ENCODE assay signal across 1 cellular context in the genomic region with DNA sequence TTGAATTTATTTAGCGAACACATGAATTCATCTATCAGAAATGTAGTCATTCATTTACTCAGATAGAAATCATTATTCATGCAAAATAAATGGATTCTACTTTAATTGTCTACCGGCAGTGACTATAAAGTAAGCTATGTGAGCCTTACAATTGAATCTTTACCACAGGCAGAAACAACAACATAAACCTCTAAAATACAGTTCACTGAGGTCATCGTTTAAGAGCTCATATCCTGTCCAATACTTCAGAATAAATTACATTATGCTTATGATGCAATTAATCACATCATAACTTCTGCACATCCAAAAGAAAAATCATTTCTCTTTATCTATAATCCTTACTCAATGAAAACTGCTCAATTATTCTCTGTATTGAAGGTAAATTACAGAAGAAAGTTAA.
TF ChIP-seq lines count a peak whose summit lies in the region.

No MANE protein-coding gene starts in this region.

TF ChIP-seq in SK-N-SH, 30 proteins besides CTCF, POLR2A, EP300 and RAD21 (continued from another document):
- TF ChIP-seq, protein P1, sequence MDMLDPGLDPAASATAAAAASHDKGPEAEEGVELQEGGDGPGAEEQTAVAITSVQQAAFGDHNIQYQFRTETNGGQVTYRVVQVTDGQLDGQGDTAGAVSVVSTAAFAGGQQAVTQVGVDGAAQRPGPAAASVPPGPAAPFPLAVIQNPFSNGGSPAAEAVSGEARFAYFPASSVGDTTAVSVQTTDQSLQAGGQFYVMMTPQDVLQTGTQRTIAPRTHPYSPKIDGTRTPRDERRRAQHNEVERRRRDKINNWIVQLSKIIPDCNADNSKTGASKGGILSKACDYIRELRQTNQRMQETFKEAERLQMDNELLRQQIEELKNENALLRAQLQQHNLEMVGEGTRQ (IDR thresholded peaks at IDR 0.05; ENCODE audit: borderline replicate concordance, low read depth, low read length): no peak
- TF ChIP-seq NRF1 (IDR thresholded peaks at IDR 0.05; ENCODE audit: low read depth, low read length) (no peak), POLR2AphosphoS5 (IDR thresholded peaks at IDR 0.05; ENCODE audit: low read depth, low read length) (no peak; the same call in 1 of the 2 replicates), TCF12 (IDR thresholded peaks at IDR 0.05) (peak; percentile 71), GATA2 (CRISPR knock-in tag; IDR thresholded peaks at IDR 0.05) (no peak), FOXJ3 (CRISPR knock-in tag; IDR thresholded peaks at IDR 0.05) (no peak), EZH2phosphoT487 (IDR thresholded peaks at IDR 0.05; ENCODE audit: borderline replicate concordance, low read depth) (no peak)
- TF ChIP-seq, protein P2, sequence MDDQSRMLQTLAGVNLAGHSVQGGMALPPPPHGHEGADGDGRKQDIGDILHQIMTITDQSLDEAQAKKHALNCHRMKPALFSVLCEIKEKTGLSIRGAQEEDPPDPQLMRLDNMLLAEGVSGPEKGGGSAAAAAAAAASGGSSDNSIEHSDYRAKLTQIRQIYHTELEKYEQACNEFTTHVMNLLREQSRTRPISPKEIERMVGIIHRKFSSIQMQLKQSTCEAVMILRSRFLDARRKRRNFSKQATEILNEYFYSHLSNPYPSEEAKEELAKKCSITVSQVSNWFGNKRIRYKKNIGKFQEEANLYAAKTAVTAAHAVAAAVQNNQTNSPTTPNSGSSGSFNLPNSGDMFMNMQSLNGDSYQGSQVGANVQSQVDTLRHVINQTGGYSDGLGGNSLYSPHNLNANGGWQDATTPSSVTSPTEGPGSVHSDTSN (IDR thresholded peaks at IDR 0.05): peak; percentile 84
- TF ChIP-seq, protein P3, sequence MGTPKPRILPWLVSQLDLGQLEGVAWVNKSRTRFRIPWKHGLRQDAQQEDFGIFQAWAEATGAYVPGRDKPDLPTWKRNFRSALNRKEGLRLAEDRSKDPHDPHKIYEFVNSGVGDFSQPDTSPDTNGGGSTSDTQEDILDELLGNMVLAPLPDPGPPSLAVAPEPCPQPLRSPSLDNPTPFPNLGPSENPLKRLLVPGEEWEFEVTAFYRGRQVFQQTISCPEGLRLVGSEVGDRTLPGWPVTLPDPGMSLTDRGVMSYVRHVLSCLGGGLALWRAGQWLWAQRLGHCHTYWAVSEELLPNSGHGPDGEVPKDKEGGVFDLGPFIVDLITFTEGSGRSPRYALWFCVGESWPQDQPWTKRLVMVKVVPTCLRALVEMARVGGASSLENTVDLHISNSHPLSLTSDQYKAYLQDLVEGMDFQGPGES (IDR thresholded peaks at IDR 0.05; ENCODE audit: low read depth, low read length): no peak
- TF ChIP-seq, protein P4, sequence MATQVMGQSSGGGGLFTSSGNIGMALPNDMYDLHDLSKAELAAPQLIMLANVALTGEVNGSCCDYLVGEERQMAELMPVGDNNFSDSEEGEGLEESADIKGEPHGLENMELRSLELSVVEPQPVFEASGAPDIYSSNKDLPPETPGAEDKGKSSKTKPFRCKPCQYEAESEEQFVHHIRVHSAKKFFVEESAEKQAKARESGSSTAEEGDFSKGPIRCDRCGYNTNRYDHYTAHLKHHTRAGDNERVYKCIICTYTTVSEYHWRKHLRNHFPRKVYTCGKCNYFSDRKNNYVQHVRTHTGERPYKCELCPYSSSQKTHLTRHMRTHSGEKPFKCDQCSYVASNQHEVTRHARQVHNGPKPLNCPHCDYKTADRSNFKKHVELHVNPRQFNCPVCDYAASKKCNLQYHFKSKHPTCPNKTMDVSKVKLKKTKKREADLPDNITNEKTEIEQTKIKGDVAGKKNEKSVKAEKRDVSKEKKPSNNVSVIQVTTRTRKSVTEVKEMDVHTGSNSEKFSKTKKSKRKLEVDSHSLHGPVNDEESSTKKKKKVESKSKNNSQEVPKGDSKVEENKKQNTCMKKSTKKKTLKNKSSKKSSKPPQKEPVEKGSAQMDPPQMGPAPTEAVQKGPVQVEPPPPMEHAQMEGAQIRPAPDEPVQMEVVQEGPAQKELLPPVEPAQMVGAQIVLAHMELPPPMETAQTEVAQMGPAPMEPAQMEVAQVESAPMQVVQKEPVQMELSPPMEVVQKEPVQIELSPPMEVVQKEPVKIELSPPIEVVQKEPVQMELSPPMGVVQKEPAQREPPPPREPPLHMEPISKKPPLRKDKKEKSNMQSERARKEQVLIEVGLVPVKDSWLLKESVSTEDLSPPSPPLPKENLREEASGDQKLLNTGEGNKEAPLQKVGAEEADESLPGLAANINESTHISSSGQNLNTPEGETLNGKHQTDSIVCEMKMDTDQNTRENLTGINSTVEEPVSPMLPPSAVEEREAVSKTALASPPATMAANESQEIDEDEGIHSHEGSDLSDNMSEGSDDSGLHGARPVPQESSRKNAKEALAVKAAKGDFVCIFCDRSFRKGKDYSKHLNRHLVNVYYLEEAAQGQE (IDR thresholded peaks at IDR 0.05; ENCODE audit: low read depth, low read length): no peak
- TF ChIP-seq, protein P5, sequence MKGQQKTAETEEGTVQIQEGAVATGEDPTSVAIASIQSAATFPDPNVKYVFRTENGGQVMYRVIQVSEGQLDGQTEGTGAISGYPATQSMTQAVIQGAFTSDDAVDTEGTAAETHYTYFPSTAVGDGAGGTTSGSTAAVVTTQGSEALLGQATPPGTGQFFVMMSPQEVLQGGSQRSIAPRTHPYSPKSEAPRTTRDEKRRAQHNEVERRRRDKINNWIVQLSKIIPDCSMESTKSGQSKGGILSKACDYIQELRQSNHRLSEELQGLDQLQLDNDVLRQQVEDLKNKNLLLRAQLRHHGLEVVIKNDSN (IDR thresholded peaks at IDR 0.05; ENCODE audit: borderline replicate concordance, low read depth): no peak
